In the genomic region with DNA sequence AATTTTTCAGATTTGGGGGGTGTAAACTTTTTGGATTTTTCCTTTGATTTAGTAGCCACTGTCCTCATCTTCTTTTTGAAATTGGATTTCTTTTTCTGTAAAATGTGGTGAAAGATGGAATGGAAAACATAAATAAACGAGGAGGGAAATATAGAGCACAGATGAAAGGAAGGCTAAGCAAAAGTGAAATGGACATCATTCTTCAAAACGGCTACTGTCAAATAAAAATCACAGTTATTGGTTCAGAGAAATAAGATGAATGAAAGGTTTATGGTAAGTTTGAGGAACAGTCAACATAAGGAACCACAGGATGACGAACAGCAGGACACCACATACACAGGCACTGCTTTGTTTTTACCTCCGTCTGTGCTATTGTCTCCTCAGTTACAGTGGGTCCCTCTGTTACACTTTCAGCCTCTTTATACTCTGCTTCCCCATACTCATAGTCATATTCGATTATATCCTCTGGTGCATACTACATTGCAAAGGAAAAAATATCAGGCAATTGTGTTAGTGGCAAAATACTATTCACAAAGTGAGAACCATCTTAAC, we compare ENCODE assay signal across 16 cellular contexts.
"Had no signal": no experiment of that assay in that cellular context is flagged by ENCODE, and none has a peak within 500 bp of the region (broad histone marks: within the 10 kb centered on the region; RNA-seq: fewer than 3 reads in every experiment).

No MANE protein-coding gene starts in this region.

- H3K4me1 Mint-ChIP-seq: natural killer cell; stimulated activated naive B cell treated with anti-CD40 and anti-IgM and Interleukin-4, amounts not matched to agents 10 μg/mL and 1 μg/mL and 100 μg/mL, for 72 hours had no signal

- H3K9me3 Mint-ChIP-seq: stimulated activated naive B cell treated with anti-CD40 and anti-IgM and Interleukin-4, amounts not matched to agents 10 μg/mL and 1 μg/mL and 100 μg/mL, for 72 hours had no signal

- H3K27me3 Mint-ChIP-seq: activated naive CD8-positive, alpha-beta T cell; stimulated activated naive B cell treated with anti-CD40 and anti-IgM and Interleukin-4, amounts not matched to agents 10 μg/mL and 1 μg/mL and 100 μg/mL, for 72 hours had no signal

- H3K4me3 ChIP-seq: esophagus squamous epithelium, lung, thoracic aorta, upper lobe of left lung had no signal

- H3K4me3 Mint-ChIP-seq: activated naive CD8-positive, alpha-beta T cell; natural killer cell; stimulated activated naive B cell treated with anti-CD40 and anti-IgM and Interleukin-4, amounts not matched to agents 10 μg/mL and 1 μg/mL and 100 μg/mL, for 72 hours had no signal

- H3K27ac Mint-ChIP-seq: activated naive CD8-positive, alpha-beta T cell; natural killer cell; stimulated activated naive B cell treated with anti-CD40 and anti-IgM and Interleukin-4, amounts not matched to agents 10 μg/mL and 1 μg/mL and 100 μg/mL, for 72 hours had no signal

- DNase-seq: activated CD8-positive, alpha-beta memory T cell treated with anti-CD3 and anti-CD28 coated beads for 24 hours; activated CD8-positive, alpha-beta memory T cell treated with anti-CD3 and anti-CD28 coated beads, Interleukin-2, amount 50 U/mL, for 48 hours; activated effector memory CD4-positive, alpha-beta T cell treated with Interleukin-2 at 50 U/mL for 16 hours; activated T-cell treated with anti-CD3 and anti-CD28 coated beads, Interleukin-2, amount 50 U/mL, for 48 hours; dermis blood vessel endothelial cell; effector memory CD4-positive, alpha-beta T cell; esophagus squamous epithelium; islet precursor cell; left colon; natural killer cell; stimulated activated naive B cell treated with anti-CD40 and anti-IgM and Interleukin-4, amounts not matched to agents 10 μg/mL and 1 μg/mL and 100 μg/mL, for 72 hours; T1000; upper lobe of left lung had no signal

- H3K36me3 ChIP-seq: esophagus squamous epithelium, thoracic aorta, upper lobe of left lung had no signal

- H3K36me3 Mint-ChIP-seq: activated naive CD8-positive, alpha-beta T cell; natural killer cell; stimulated activated naive B cell treated with anti-CD40 and anti-IgM and Interleukin-4, amounts not matched to agents 10 μg/mL and 1 μg/mL and 100 μg/mL, for 72 hours had no signal

- H3K27me3 ChIP-seq: esophagus squamous epithelium, upper lobe of left lung had no signal
